Comparison of ENCODE assay signal across 8 cellular contexts in the genomic region with DNA sequence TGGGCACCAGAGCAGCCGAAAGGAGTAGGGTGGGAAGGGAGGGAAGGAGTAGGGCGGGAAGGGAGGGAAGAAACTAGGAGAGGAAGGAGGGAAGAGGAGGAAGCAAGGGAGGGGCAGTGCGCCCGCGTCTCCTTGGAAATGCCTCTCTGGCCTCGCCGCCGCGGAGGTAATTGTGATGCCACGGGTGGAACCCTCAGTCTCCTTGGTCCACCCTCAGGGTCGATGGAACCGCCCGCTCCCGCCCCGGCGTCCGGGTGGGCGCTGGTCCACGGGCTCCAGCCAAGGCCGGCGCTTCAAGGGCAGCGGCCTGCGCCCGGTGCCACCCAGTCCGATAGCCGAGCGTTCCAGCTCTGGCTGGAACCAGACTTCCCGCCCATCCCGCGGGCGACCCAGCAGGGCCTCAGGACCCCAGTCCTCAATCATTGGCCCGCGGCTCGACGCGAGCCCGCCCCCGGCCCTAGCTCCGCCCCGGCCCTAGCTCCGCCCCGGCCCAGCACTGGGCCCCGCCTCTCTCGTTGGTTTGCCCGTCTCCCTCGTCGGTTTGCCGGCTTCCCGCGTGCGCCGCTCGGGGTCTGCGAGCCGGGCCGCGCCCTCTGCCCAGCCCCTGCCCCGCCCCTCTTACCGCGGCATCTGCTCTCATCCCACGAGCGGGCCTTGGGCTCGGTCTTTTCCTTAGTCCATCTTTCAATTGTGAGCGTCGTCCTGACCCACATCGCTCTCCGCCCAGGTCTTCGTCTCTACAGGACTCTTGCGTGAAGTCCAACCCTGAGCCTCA. TPM values are rescaled to one million over a fixed set of nuclear protein-coding genes. Genes with fewer than 3 reads are reported as not detected.
A peak's percentile ranks its signal among the peaks of the same experiment; 100 is the strongest.
DNase-seq lines count a peak whose midpoint lies in the region; ATAC-seq, FAIRE-seq and TF ChIP-seq lines count a peak whose summit lies in the region.

No MANE protein-coding gene starts in this region.

- H3K36me3 ChIP-seq in ACC112 (ENCODE audit: insufficient read depth, low read length) (peaks cover 19% of the 10 kb centered on the region), keratinocyte (ENCODE audit: control insufficient read depth in 2 of 2, extremely low read depth in 1 of 2, insufficient read depth in 2 of 2, low read length in 2 of 2) (peaks cover 16 to 32% of the 10 kb centered on the region in 2 experiments)

- peak overlapping the region; percentile 92 for H3K27ac ChIP-seq in ACC112 (ENCODE audit: low read depth, low read length)
- peak overlapping the region; percentile 71 for H3K27ac ChIP-seq in keratinocyte (ENCODE audit: control insufficient read depth, insufficient read depth, low read length)

- dilution Hi-C loops in keratinocyte (cut with MboI; ENCODE audit: extremely low pct_ligation_motif_present, low sequenced_read_pairs), result no loop called here

- H3K4me3 ChIP-seq in ACC112 (ENCODE audit: low read depth, low read length), result peak overlapping the region; percentile 85
- peak overlapping the region; percentile 50 to 73 (median 67) for H3K4me3 ChIP-seq in keratinocyte (ENCODE audit: control insufficient read depth in 2 of 3, extremely low read depth in 1 of 3, insufficient read depth in 2 of 3, low read depth in 1 of 3, low read length in 3 of 3)

- peak overlapping the region; percentile 76 for H3K9ac ChIP-seq in keratinocyte (ENCODE audit: control insufficient read depth, extremely low read depth, insufficient read depth, low read length)

- no peak for FAIRE-seq in keratinocyte (lab: Jason Lieb, UNC)

- H3K4me1 ChIP-seq in ACC112 (ENCODE audit: control insufficient read depth, insufficient read depth, low read length, unreplicated experiment) (peaks cover 21% of the 10 kb centered on the region), keratinocyte (ENCODE audit: control insufficient read depth, extremely low read depth, insufficient read depth, low read length) (peaks cover 10% of the 10 kb centered on the region)

- H3K9me1 ChIP-seq in keratinocyte (ENCODE audit: control insufficient read depth, extremely low read depth, insufficient read depth, low read length), result no peaks in the 10 kb centered on the region

- H3K79me2 ChIP-seq in ACC112 (ENCODE audit: control insufficient read depth, insufficient read depth, low read length, unreplicated experiment) (peaks cover 18% of the 10 kb centered on the region), keratinocyte (ENCODE audit: control insufficient read depth, insufficient read depth, low read length) (peaks cover 7% of the 10 kb centered on the region)

- peak overlapping the region; percentile 37 for H2AFZ ChIP-seq in ACC112 (ENCODE audit: low read length, unreplicated experiment)
- H2AFZ ChIP-seq in keratinocyte (ENCODE audit: control insufficient read depth, low read length), result peak overlapping the region; percentile 87

- DNase-seq in NCI-H226, result peak; percentile 90
- DNase-seq in activated CD4-positive, CD25-positive, alpha-beta regulatory T cell treated with anti-CD3 and anti-CD28 coated beads, Interleukin-2, amount 50 U/mL, for 16 hours (ENCODE audit: low read depth, low spot score), result peak; percentile 77
- DNase-seq in central memory CD8-positive, alpha-beta T cell (ENCODE audit: low spot score in 2 of 2), result peak; percentile 80 to 85
- DNase-seq in keratinocyte (ENCODE audit: low read depth, low spot score), result no peak
- peak; percentile 91 for DNase-seq in stimulated activated CD4-positive, alpha-beta T cell treated with anti-CD3 and anti-CD28 coated beads, Interleukin-12 subunit alpha, Interleukin-12 subunit beta, amount 100 ng/mL, for 4 hours

- peak overlapping the region; percentile 87 for H3K27ac Mint-ChIP-seq in central memory CD8-positive, alpha-beta T cell (ENCODE audit: low read depth)

- H3K36me3 Mint-ChIP-seq in central memory CD8-positive, alpha-beta T cell (ENCODE audit: insufficient read depth), result peaks cover 10% of the 10 kb centered on the region

- no peaks in the 10 kb centered on the region for H3K9me3 ChIP-seq in keratinocyte (ENCODE audit: control insufficient read depth, low read depth, low read length)

- H3K27me3 Mint-ChIP-seq in central memory CD8-positive, alpha-beta T cell, result peaks cover 13% of the 10 kb centered on the region

- H4K20me1 ChIP-seq in keratinocyte (ENCODE audit: control insufficient read depth, extremely low read depth, insufficient read depth, low read length), result peaks cover 3% of the 10 kb centered on the region

- ATAC-seq in GM18867 (IDR thresholded peaks at IDR 0.05; ENCODE audit: unreplicated experiment), result peak; percentile 68
- ATAC-seq in HG03108 (IDR thresholded peaks at IDR 0.05; ENCODE audit: unreplicated experiment), result peak; percentile 64
- peak; percentile 86 for ATAC-seq in central memory CD8-positive, alpha-beta T cell (replicated peaks; ENCODE audit: extremely low read depth, poor library complexity, severe bottlenecking)

- no peaks in the 10 kb centered on the region for H3K27me3 ChIP-seq in ACC112 (ENCODE audit: insufficient read depth, low read length)
- no peaks in the 10 kb centered on the region for H3K27me3 ChIP-seq in keratinocyte (ENCODE audit: control insufficient read depth, extremely low read depth, insufficient read depth, low read length)

- H3K9me3 Mint-ChIP-seq in central memory CD8-positive, alpha-beta T cell, result no peaks in the 10 kb centered on the region

- H3K4me3 Mint-ChIP-seq in central memory CD8-positive, alpha-beta T cell, result peak overlapping the region; percentile 77

- TF ChIP-seq CTCF in keratinocyte (optimal IDR thresholded peaks at IDR 0.05 in 1 of 3, IDR thresholded peaks at IDR 0.05 in 1 of 3, conservative IDR thresholded peaks at IDR 0.05 in 1 of 3; ENCODE audit: extremely low read depth in 1 of 3, insufficient read depth in 2 of 3, low read length in 3 of 3), result no peak

- peaks cover 20% of the 10 kb centered on the region for H3K4me1 Mint-ChIP-seq in central memory CD8-positive, alpha-beta T cell

- H3K4me2 ChIP-seq in keratinocyte (ENCODE audit: control insufficient read depth, extremely low read depth, insufficient read depth, low read depth, low read length), result peak overlapping the region; percentile 94

RNA-seq across cellular contexts. Expression of gene PROCA1, which starts 0.6 kb away (rescaled TPM):
- polyA plus RNA-seq in keratinocyte, result 0.33 to 0.62 TPM (median 0.39 TPM) in 3 replicates
- 0.72 TPM for polyA plus RNA-seq in keratinocyte (2011; ENCODE audit: low read depth)
- 0.06 and 0.11 TPM in 2 replicates for polyA plus RNA-seq in keratinocyte (2011; cell fraction: cytosol; rRNA removed)
- 1.3 TPM in 2 replicates for polyA plus RNA-seq in keratinocyte (2011; cell fraction: nucleus; rRNA removed)
- polyA plus RNA-seq in keratinocyte (2012; ENCODE audit: low replicate concordance), result 0.20 and 0.52 TPM in 2 replicates
- polyA minus RNA-seq in keratinocyte, result 0.23 to 0.38 TPM in 2 of 3 replicates, not detected in the other
- not detected for polyA minus RNA-seq in keratinocyte (2011; cell fraction: cytosol; rRNA and poly(A)+ RNA removed)
- not detected in 2 replicates for polyA minus RNA-seq in keratinocyte (2011; cell fraction: nucleus; rRNA and poly(A)+ RNA removed)

RNA-seq across cellular contexts. Expression of gene RAB34, which starts 6.5 kb away (rescaled TPM):
- 115 to 180 TPM (median 134 TPM) in 3 replicates for polyA plus RNA-seq in keratinocyte
- polyA plus RNA-seq in keratinocyte (2011; ENCODE audit: low read depth), result 26.8 TPM
- 119 and 128 TPM in 2 replicates for polyA plus RNA-seq in keratinocyte (2011; cell fraction: cytosol; rRNA removed)
- 105 TPM in 2 replicates for polyA plus RNA-seq in keratinocyte (2011; cell fraction: nucleus; rRNA removed)
- 41.3 and 114 TPM in 2 replicates for polyA plus RNA-seq in keratinocyte (2012; ENCODE audit: low replicate concordance)
- polyA minus RNA-seq in keratinocyte, result 125 to 177 TPM (median 135 TPM) in 3 replicates
- 104 TPM for polyA minus RNA-seq in keratinocyte (2011; cell fraction: cytosol; rRNA and poly(A)+ RNA removed)
- 23.2 and 26.4 TPM in 2 replicates for polyA minus RNA-seq in keratinocyte (2011; cell fraction: nucleus; rRNA and poly(A)+ RNA removed)

RNA-seq across cellular contexts. Expression of gene RPL23A, which starts 8.7 kb away (rescaled TPM):
- polyA plus RNA-seq in keratinocyte, result 976 to 1,971 TPM (median 1,096 TPM) in 3 replicates
- 1,360 TPM for polyA plus RNA-seq in keratinocyte (2011; ENCODE audit: low read depth)
- polyA plus RNA-seq in keratinocyte (2011; cell fraction: cytosol; rRNA removed), result 1,303 and 1,911 TPM in 2 replicates
- polyA plus RNA-seq in keratinocyte (2011; cell fraction: nucleus; rRNA removed), result 362 and 498 TPM in 2 replicates
- polyA plus RNA-seq in keratinocyte (2012; ENCODE audit: low replicate concordance), result 1,164 and 2,033 TPM in 2 replicates
- 118 to 1,597 TPM (median 833 TPM) in 3 replicates for polyA minus RNA-seq in keratinocyte
- polyA minus RNA-seq in keratinocyte (2011; cell fraction: cytosol; rRNA and poly(A)+ RNA removed), result 861 TPM
- 131 and 202 TPM in 2 replicates for polyA minus RNA-seq in keratinocyte (2011; cell fraction: nucleus; rRNA and poly(A)+ RNA removed)

RNA-seq across cellular contexts. Expression of gene TLCD1, which starts 14.9 kb away (rescaled TPM):
- polyA plus RNA-seq in keratinocyte, result 12.0 to 14.7 TPM (median 14.0 TPM) in 3 replicates
- polyA plus RNA-seq in keratinocyte (2011; ENCODE audit: low read depth), result 1.1 TPM
- 11.8 and 15.0 TPM in 2 replicates for polyA plus RNA-seq in keratinocyte (2011; cell fraction: cytosol; rRNA removed)
- polyA plus RNA-seq in keratinocyte (2011; cell fraction: nucleus; rRNA removed), result 9.3 and 9.5 TPM in 2 replicates
- 12.2 and 12.6 TPM in 2 replicates for polyA plus RNA-seq in keratinocyte (2012; ENCODE audit: low replicate concordance)
- polyA minus RNA-seq in keratinocyte, result 12.0 to 13.8 TPM (median 13.1 TPM) in 3 replicates
- 8.8 TPM for polyA minus RNA-seq in keratinocyte (2011; cell fraction: cytosol; rRNA and poly(A)+ RNA removed)
- 3.4 and 8.8 TPM in 2 replicates for polyA minus RNA-seq in keratinocyte (2011; cell fraction: nucleus; rRNA and poly(A)+ RNA removed)

RNA-seq across cellular contexts. Expression of gene NEK8, which starts 17.5 kb away (rescaled TPM):
- 4.1 to 6.2 TPM (median 4.3 TPM) in 3 replicates for polyA plus RNA-seq in keratinocyte
- polyA plus RNA-seq in keratinocyte (2011; ENCODE audit: low read depth), result 0.17 TPM
- polyA plus RNA-seq in keratinocyte (2011; cell fraction: cytosol; rRNA removed), result 2.1 and 3.0 TPM in 2 replicates
- polyA plus RNA-seq in keratinocyte (2011; cell fraction: nucleus; rRNA removed), result 12.1 and 12.5 TPM in 2 replicates
- 0.80 and 2.6 TPM in 2 replicates for polyA plus RNA-seq in keratinocyte (2012; ENCODE audit: low replicate concordance)
- polyA minus RNA-seq in keratinocyte, result 7.7 to 9.8 TPM (median 9.6 TPM) in 3 replicates
- 2.3 TPM for polyA minus RNA-seq in keratinocyte (2011; cell fraction: cytosol; rRNA and poly(A)+ RNA removed)
- polyA minus RNA-seq in keratinocyte (2011; cell fraction: nucleus; rRNA and poly(A)+ RNA removed), result 3.7 and 5.8 TPM in 2 replicates
